Comparison of ENCODE assay signal across 25 cellular contexts in the genomic region with DNA sequence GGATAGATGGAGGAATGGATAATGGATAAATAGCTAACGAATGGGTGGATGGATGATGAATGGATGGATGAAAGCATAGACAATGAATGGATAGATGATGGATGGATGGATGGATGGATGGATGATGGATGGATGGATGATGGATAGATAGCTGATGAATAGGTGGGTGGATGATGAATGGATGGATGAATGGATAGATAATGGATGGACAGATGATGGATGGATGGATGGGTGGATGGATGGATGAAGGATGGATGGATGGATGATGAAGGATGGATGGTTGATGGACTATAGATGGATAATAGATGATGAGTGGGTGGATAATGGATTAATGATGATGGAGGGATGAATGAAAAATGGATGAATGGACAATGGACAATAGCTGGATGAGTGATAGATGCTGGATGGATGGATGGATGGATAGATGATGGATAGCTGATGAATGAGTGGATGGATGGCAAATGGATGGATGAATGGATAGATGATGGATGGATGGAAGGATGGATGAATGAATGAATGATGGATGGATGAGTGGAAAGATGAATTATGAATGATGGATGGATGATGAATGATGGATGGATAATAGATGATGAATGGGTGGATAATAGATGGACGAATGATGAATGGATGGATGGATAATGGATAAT.
DNase-seq lines count a peak whose midpoint lies in the region; ATAC-seq, FAIRE-seq and TF ChIP-seq lines count a peak whose summit lies in the region.
"Had no signal": no experiment of that assay in that cellular context is flagged by ENCODE, and none has a peak within 500 bp of the region (broad histone marks: within the 10 kb centered on the region; RNA-seq: fewer than 3 reads in every experiment).

No MANE protein-coding gene starts in this region.

- H3K79me2 ChIP-seq in HepG2 (ENCODE audit: insufficient read depth, low read length) (no peaks in the 10 kb centered on the region), H1 (ENCODE audit: control insufficient read depth in 1 of 2, insufficient read depth in 2 of 2, low read length in 2 of 2) (no peaks in the 10 kb centered on the region)

- no peak overlapping the region for H3K4ac ChIP-seq in IMR-90 (ENCODE audit: low read depth, low read length)
- no peak overlapping the region for H3K4ac ChIP-seq in H1 (replicated peaks; ENCODE audit: insufficient read length, low read depth, low read length)

- no peak overlapping the region for H4K91ac ChIP-seq in IMR-90 (ENCODE audit: insufficient read depth, low read depth, low read length)
- no peak overlapping the region for H4K91ac ChIP-seq in H1 (replicated peaks; ENCODE audit: insufficient read length, low read length)

- no peak overlapping the region for H3K56ac ChIP-seq in IMR-90 (ENCODE audit: extremely low read depth, insufficient read depth, low read length)
- H3K56ac ChIP-seq in H1 (replicated peaks; ENCODE audit: insufficient read length, low read depth, low read length) = peak overlapping the region; percentile 92

- H2AK5ac ChIP-seq in IMR-90 (ENCODE audit: low read depth, low read length) = no peak overlapping the region
- H2AK5ac ChIP-seq in H1 (ENCODE audit: low read depth, low read length) = no peak overlapping the region

- 4% methylated on average over 2 of the region's 2 CpGs for WGBS in HepG2 (ENCODE audit: low lambda C conversion rate)
- WGBS in right lobe of liver (ENCODE audit: insufficient coverage, low coverage, low lambda C conversion rate, missing lambda C conversion rate) = 50% methylated on average over 2 of the region's 2 CpGs
- 28 to 100% methylated on average over 2 of the region's 2 CpGs for WGBS in IMR-90 (ENCODE audit: extremely low coverage in 2 of 2, insufficient read length in 1 of 2), 2 experiments
- WGBS in H1 (ENCODE audit: extremely low coverage in 1 of 2, insufficient coverage in 1 of 2, insufficient read length in 1 of 2, insufficient replicate concordance in 2 of 2, low coverage in 1 of 2, low lambda C conversion rate in 2 of 2, missing lambda C conversion rate in 1 of 2), 2 experiments = 74 to 100% methylated on average over 1 to 2 of the region's 2 CpGs

- H2BK120ac ChIP-seq in IMR-90 (ENCODE audit: low read depth, low read length) (no peak overlapping the region), H1 (replicated peaks; ENCODE audit: low read depth, low read length) (no peak overlapping the region)

- no peak overlapping the region for H2BK15ac ChIP-seq in IMR-90 (ENCODE audit: low read depth, low read length)
- no peak overlapping the region for H2BK15ac ChIP-seq in H1 (ENCODE audit: low read length)

- TF ChIP-seq EP300 in HepG2 (IDR thresholded peaks at IDR 0.05; ENCODE audit: low read depth in 2 of 2, low read length in 2 of 2) (no peak), HepG2 (CRISPR knock-in tag; IDR thresholded peaks at IDR 0.05; ENCODE audit: borderline replicate concordance) (no peak), H1 (IDR thresholded peaks at IDR 0.05; ENCODE audit: borderline replicate concordance in 1 of 2, low read depth in 2 of 2, low read length in 2 of 2) (no peak)

- no peaks in the 10 kb centered on the region for H3K9me3 ChIP-seq in HepG2 (ENCODE audit: low read length)
- no peaks in the 10 kb centered on the region for H3K9me3 ChIP-seq in right lobe of liver
- no peaks in the 10 kb centered on the region for H3K9me3 ChIP-seq in IMR-90 (ENCODE audit: control insufficient read depth, insufficient read depth, low read length)
- H3K9me3 ChIP-seq in H1 (ENCODE audit: insufficient read depth in 2 of 2, low read depth in 1 of 2, low read length in 1 of 2) = no peaks in the 10 kb centered on the region
- H3K9me3 ChIP-seq: A549, BE2C, BLaER1 had no signal

- no peak overlapping the region for H2AK9ac ChIP-seq in IMR-90 (replicated peaks; ENCODE audit: low read depth, low read length, poor library complexity)

- H3K9me1 ChIP-seq in IMR-90 (ENCODE audit: insufficient read depth, low read length) = peaks cover 4% of the 10 kb centered on the region; the same call in 1 of the 2 replicates

- TF ChIP-seq POLR2A in HepG2 (IDR thresholded peaks at IDR 0.05; ENCODE audit: insufficient read depth in 1 of 2, low read depth in 2 of 2, low read length in 2 of 2) = no peak
- no peak for TF ChIP-seq POLR2A in right lobe of liver (IDR thresholded peaks at IDR 0.05)
- TF ChIP-seq POLR2A in IMR-90 (IDR thresholded peaks at IDR 0.05; ENCODE audit: low read depth, low read length) = no peak
- TF ChIP-seq POLR2A in H1 (IDR thresholded peaks at IDR 0.05; ENCODE audit: control extremely low read depth in 1 of 2, low read depth in 2 of 2, low read length in 2 of 2) = no peak

- H4K20me1 ChIP-seq in HepG2 (ENCODE audit: insufficient read depth, low read length) = 0 out of 2 replicates have a peak, but pooled peaks cover 3% of the 10 kb centered on the region
- H4K20me1 ChIP-seq in IMR-90 (ENCODE audit: insufficient read depth, low read length) = no peaks in the 10 kb centered on the region
- H4K20me1 ChIP-seq in H1 (replicated peaks in 1 of 2; ENCODE audit: control insufficient read depth in 1 of 2, insufficient read depth in 2 of 2, low read length in 2 of 2) = peaks cover 0 to 9% of the 10 kb centered on the region in 2 experiments
- H4K20me1 ChIP-seq: BLaER1 had no signal

- dilution Hi-C loops in IMR-90 (cut with HindIII; ENCODE audit: low sequenced_read_pairs, unreplicated experiment) = no loop called here

- H3K27ac ChIP-seq in HepG2 (ENCODE audit: extremely low read length, insufficient read depth, low read length) (no peak overlapping the region), right lobe of liver (no peak overlapping the region), IMR-90 (ENCODE audit: insufficient read depth, low read length) (no peak overlapping the region), H1 (ENCODE audit: low read depth, low read length) (no peak overlapping the region)
- H3K27ac ChIP-seq: 22Rv1, A549, BLaER1 had no signal

- no peak overlapping the region for H3K4me3 ChIP-seq in HepG2 (replicated peaks in 1 of 3; ENCODE audit: insufficient read depth in 1 of 3, low read depth in 2 of 3, low read length in 3 of 3)
- H3K4me3 ChIP-seq in right lobe of liver = no peak overlapping the region
- H3K4me3 ChIP-seq in IMR-90 (ENCODE audit: insufficient read depth, low read depth, low read length) = no peak overlapping the region
- no peak overlapping the region for H3K4me3 ChIP-seq in H1 (ENCODE audit: extremely low read depth in 1 of 4, insufficient read depth in 2 of 4, low read depth in 3 of 4, low read length in 4 of 4)
- H3K4me3 ChIP-seq: A549, BLaER1 had no signal

- H4K5ac ChIP-seq in IMR-90 (ENCODE audit: low read depth, low read length) (no peak overlapping the region), H1 (ENCODE audit: insufficient read length, low read depth, low read length) (no peak overlapping the region)

- in situ Hi-C loops in HepG2 (cut with HindIII; ENCODE audit: extremely low pct_ligation_motif_present, low pct_unique_long_range_greater_than_20kb) = no loop called here
- in situ Hi-C loops in IMR-90 (cut with MboI; ENCODE audit: low sequenced_read_pairs) = loop anchor here (10.0 kb wide), 1 partner anchor 275 kb away; a partner anchor contains a TSS
- in situ Hi-C loops in ACHN (cut with HindIII; ENCODE audit: low pct_ligation_motif_present, low pct_unique_long_range_greater_than_20kb, low sequenced_read_pairs) = no loop called here

- peaks cover 1 to 7% of the 10 kb centered on the region in 2 experiments; a peak in 1 of 5 replicates for H3K27me3 ChIP-seq in HepG2 (ENCODE audit: control insufficient read depth in 1 of 2, insufficient read depth in 2 of 2, low read length in 2 of 2)
- no peaks in the 10 kb centered on the region for H3K27me3 ChIP-seq in right lobe of liver
- H3K27me3 ChIP-seq in IMR-90 (ENCODE audit: control insufficient read depth, insufficient read depth, low read length) = no peaks in the 10 kb centered on the region; the same call in 1 of the 2 replicates
- H3K27me3 ChIP-seq in H1 (replicated peaks in 1 of 4; ENCODE audit: control insufficient read depth in 3 of 4, extremely low read depth in 1 of 4, insufficient read depth in 3 of 4, low read length in 3 of 4) = no peaks in the 10 kb centered on the region
- H3K27me3 ChIP-seq: BE2C, BLaER1 had no signal

- peak overlapping the region; percentile 64 for H2BK5ac ChIP-seq in IMR-90 (ENCODE audit: low read depth, low read length, poor library complexity, severe bottlenecking)
- no peak overlapping the region for H2BK5ac ChIP-seq in H1 (ENCODE audit: low read depth, low read length)

- no peak overlapping the region for H2BK20ac ChIP-seq in IMR-90 (ENCODE audit: low read depth, low read length)
- no peak overlapping the region for H2BK20ac ChIP-seq in H1 (ENCODE audit: low read length)

- ATAC-seq in HepG2 = no peak
- ATAC-seq in right lobe of liver = no peak
- ATAC-seq in IMR-90 (ENCODE audit: low read depth) = no peak
- ATAC-seq in HG03469 (IDR thresholded peaks at IDR 0.05; ENCODE audit: unreplicated experiment) = no peak
- ATAC-seq: A549 had no signal

- POLR2A ChIA-PET in HepG2 (lab: Yijun Ruan, JAX) = no interaction called here
- POLR2A ChIA-PET in IMR-90 (lab: Charles Lee; ENCODE audit: unreplicated experiment) = no interaction called here
- POLR2A ChIA-PET in H1 (lab: Charles Lee; ENCODE audit: partially characterized antibody) = interaction anchor here (1.4 kb wide), 1 partner anchor 12 kb away, joined by 3 read pairs; no protein-coding TSS in a partner anchor

- H3K14ac ChIP-seq in IMR-90 (replicated peaks; ENCODE audit: low read depth, low read length) (no peak overlapping the region), H1 (ENCODE audit: insufficient read length) (no peak overlapping the region)

- intact Hi-C loops in HepG2 (cut with micrococcal nuclease; ENCODE audit: unreplicated experiment) = no loop called here
- intact Hi-C loops in right lobe of liver (cut with DNase I) = no loop called here
- intact Hi-C loops in IMR-90 (cut with micrococcal nuclease) = loop anchor here (10.0 kb wide), 1 partner anchor 425 kb away; a partner anchor contains a TSS

- H3K36me3 ChIP-seq in HepG2 (replicated peaks in 1 of 2; ENCODE audit: control insufficient read depth in 1 of 2, insufficient read depth in 2 of 2, low read length in 2 of 2) = no peaks in the 10 kb centered on the region
- H3K36me3 ChIP-seq in right lobe of liver = no peaks in the 10 kb centered on the region
- H3K36me3 ChIP-seq in IMR-90 (ENCODE audit: control insufficient read depth, insufficient read depth, low read length) = no peaks in the 10 kb centered on the region
- no peaks in the 10 kb centered on the region for H3K36me3 ChIP-seq in H1 (ENCODE audit: control insufficient read depth in 2 of 4, insufficient read depth in 4 of 4, low read length in 3 of 4)
- H3K36me3 ChIP-seq: BE2C, BLaER1 had no signal

- no peak for TF ChIP-seq RAD21 in HepG2 (CRISPR knock-in tag; IDR thresholded peaks at IDR 0.05)
- no peak for TF ChIP-seq RAD21 in IMR-90 (IDR thresholded peaks at IDR 0.05; ENCODE audit: low read length)
- no peak for TF ChIP-seq RAD21 in H1 (IDR thresholded peaks at IDR 0.05 in 1 of 2, conservative IDR thresholded peaks at IDR 0.05 in 1 of 2; ENCODE audit: low read depth in 2 of 2, low read length in 2 of 2)

- no peak overlapping the region for H2BK12ac ChIP-seq in H1 (ENCODE audit: low read depth, low read length)

- H3K23me2 ChIP-seq in H1 (ENCODE audit: low read depth, low read length) = peaks cover 15% of the 10 kb centered on the region; the same call in 1 of the 2 replicates

- H2AFZ ChIP-seq in HepG2 (ENCODE audit: low read length) = no peak overlapping the region
- H2AFZ ChIP-seq in IMR-90 (replicated peaks; ENCODE audit: low read length, poor library complexity) = no peak overlapping the region
- no peak overlapping the region for H2AFZ ChIP-seq in H1 (ENCODE audit: low read length)

- CTCF ChIA-PET in HepG2 (lab: Yijun Ruan, JAX; ENCODE audit: low intra/inter-chr PET ratio, low total read pairs) (no interaction called here), IMR-90 (lab: Yijun Ruan, JAX) (no interaction called here), H1 (lab: Charles Lee; ENCODE audit: partially characterized antibody) (interaction anchor here (0.6 to 3.8 kb wide), 7 partner anchors 10 to 153 kb away, joined by 3 to 19 read pairs (median 3); no protein-coding TSS in a partner anchor)

- BruUV-seq in HepG2 (replicated peaks; lab: Mats Ljungman, UMichigan) = no TSS peak
- BruUV-seq in IMR-90 (replicated peaks; lab: Mats Ljungman, UMichigan) = no TSS peak

- no peak overlapping the region for H3K4me2 ChIP-seq in HepG2 (ENCODE audit: low read depth, low read length)
- H3K4me2 ChIP-seq in IMR-90 (ENCODE audit: low read depth, low read length) = no peak overlapping the region
- no peak overlapping the region for H3K4me2 ChIP-seq in H1 (ENCODE audit: insufficient read depth in 1 of 2, low read depth in 2 of 2, low read length in 2 of 2)
- H3K4me2 ChIP-seq: A549, BLaER1 had no signal

- H3K4me1 ChIP-seq in HepG2 (ENCODE audit: insufficient read depth, low read length) (no peaks in the 10 kb centered on the region), right lobe of liver (no peaks in the 10 kb centered on the region), IMR-90 (ENCODE audit: control insufficient read depth, insufficient read depth, low read length) (no peaks in the 10 kb centered on the region), H1 (replicated peaks in 1 of 4; ENCODE audit: control insufficient read depth in 3 of 4, insufficient read depth in 4 of 4, low read length in 3 of 4) (no peaks in the 10 kb centered on the region)
- H3K4me1 ChIP-seq: A549, BE2C, BLaER1 had no signal

- H3K9ac ChIP-seq in HepG2 (ENCODE audit: insufficient read depth, low read depth, low read length) = no peak overlapping the region
- no peak overlapping the region for H3K9ac ChIP-seq in IMR-90 (ENCODE audit: low read depth, low read length)
- no peak overlapping the region for H3K9ac ChIP-seq in H1 (replicated peaks in 1 of 4; ENCODE audit: extremely low read depth in 1 of 4, low read depth in 3 of 4, low read length in 3 of 4)
- H3K9ac ChIP-seq: BLaER1 had no signal

- no peak for FAIRE-seq in HepG2 (lab: Jason Lieb, UNC)
- no peak for FAIRE-seq in H1 (lab: Jason Lieb, UNC)
- FAIRE-seq: A549, GM12891, GM19239 had no signal

- DNase-seq in HepG2 (ENCODE audit: low spot score) (no peak), right lobe of liver (no peak), IMR-90 (no peak), H1 (ENCODE audit: low read depth in 1 of 2, low spot score in 2 of 2) (no peak), ACHN (no peak), GDM1 (lab: John Stamatoyannopoulos, UW) (no peak)
- DNase-seq: BE2C; C1 segment of cervical spinal cord; CD4-positive, alpha-beta memory T cell; CD4-positive, CD25-positive, alpha-beta regulatory T cell; CD8-positive, alpha-beta memory T cell; COR-L47; DMS 273 treated with DMSO at 0.1 percent for 48 hours; DMS153; DMS53; DMS79; DND-41; EL; GF-D8 had no signal

- H3K18ac ChIP-seq in IMR-90 (ENCODE audit: low read depth, low read length) (no peak overlapping the region), H1 (ENCODE audit: extremely low read depth, low read length) (no peak overlapping the region)

- no peak overlapping the region for H4K8ac ChIP-seq in IMR-90 (ENCODE audit: low read depth in 2 of 2, low read length in 2 of 2)
- no peak overlapping the region for H4K8ac ChIP-seq in H1 (ENCODE audit: extremely low read depth, insufficient read depth, low read length)

- H3K23ac ChIP-seq in IMR-90 (ENCODE audit: low read depth, low read length) (no peak overlapping the region), H1 (ENCODE audit: insufficient read length) (no peak overlapping the region)

- no peak for TF ChIP-seq CTCF in HepG2 (CRISPR knock-in tag; IDR thresholded peaks at IDR 0.05)
- TF ChIP-seq CTCF in right lobe of liver (IDR thresholded peaks at IDR 0.05) = no peak
- no peak for TF ChIP-seq CTCF in IMR-90 (conservative IDR thresholded peaks at IDR 0.05; ENCODE audit: low read depth, low read length)
- no peak for TF ChIP-seq CTCF in H1 (IDR thresholded peaks at IDR 0.05; ENCODE audit: control extremely low read depth in 1 of 3, insufficient read depth in 1 of 3, low read depth in 1 of 3, low read length in 3 of 3)

- H3K79me1 ChIP-seq in IMR-90 (ENCODE audit: low read depth in 1 of 2, low read length in 2 of 2) (no peaks in the 10 kb centered on the region), H1 (ENCODE audit: low read depth, low read length) (no peaks in the 10 kb centered on the region)
